ENCODE assay signal across 8 cellular contexts in genomic region chr2:86747708-86748627, GRCh38. TPM values are rescaled to one million over a fixed set of nuclear protein-coding genes. Genes with fewer than 3 reads are reported as not detected.
A peak's percentile ranks its signal among the peaks of the same experiment; 100 is the strongest.
DNase-seq lines count a peak whose midpoint lies in the region; ATAC-seq lines count a peak whose summit lies in the region.

No MANE protein-coding gene starts in this region.

- H3K27me3 ChIP-seq in SJCRH30, result no peaks in the 10 kb centered on the region; the same call in 1 of the 2 replicates

- H3K4me3 ChIP-seq in SJCRH30, result no peak overlapping the region

- peaks cover 12% of the 10 kb centered on the region; the same call in 1 of the 2 replicates for H3K9me3 ChIP-seq in SJCRH30 (replicated peaks)

- no peaks in the 10 kb centered on the region for H3K4me1 ChIP-seq in SJCRH30

- H3K27ac ChIP-seq in SJCRH30, result peak overlapping the region; percentile 6; the same call in 1 of the 2 replicates

- DNase-seq in ELR (ENCODE audit: low read depth) (peak; percentile 86), SJCRH30 (peak in 1 of 2 experiments; percentile 27), globus pallidus (ENCODE audit: low spot score) (peak; percentile 72), stromal cell of bone marrow (ENCODE audit: low read depth) (peak; percentile 71), SHP77 treated with DMSO at 0.1 percent for 48 hours (lab: John Stamatoyannopoulos, UW) (no peak)

- peaks cover 43% of the 10 kb centered on the region for H3K36me3 ChIP-seq in SJCRH30

- ATAC-seq in HG02642 (IDR thresholded peaks at IDR 0.05; ENCODE audit: poor library complexity, unreplicated experiment) (peak; percentile 64), HG02840 (IDR thresholded peaks at IDR 0.05; ENCODE audit: low FRiP score, unreplicated experiment) (no peak), HG03342 (IDR thresholded peaks at IDR 0.05; ENCODE audit: unreplicated experiment) (no peak)

RNA-seq across cellular contexts. Expression of gene RMND5A, which starts 27.9 kb away (rescaled TPM):
- total RNA-seq in SJCRH30 (2014; rRNA removed; shearing (Covaris generic)), result 104 and 120 TPM in 2 replicates

RNA-seq across cellular contexts. Expression of gene CD8A, which starts 42.7 kb away (rescaled TPM):
- total RNA-seq in SJCRH30 (2014; rRNA removed; shearing (Covaris generic)), result 0.10 and 0.16 TPM in 2 replicates
